Comparison of ENCODE assay signal across 9 cellular contexts in the genomic region with DNA sequence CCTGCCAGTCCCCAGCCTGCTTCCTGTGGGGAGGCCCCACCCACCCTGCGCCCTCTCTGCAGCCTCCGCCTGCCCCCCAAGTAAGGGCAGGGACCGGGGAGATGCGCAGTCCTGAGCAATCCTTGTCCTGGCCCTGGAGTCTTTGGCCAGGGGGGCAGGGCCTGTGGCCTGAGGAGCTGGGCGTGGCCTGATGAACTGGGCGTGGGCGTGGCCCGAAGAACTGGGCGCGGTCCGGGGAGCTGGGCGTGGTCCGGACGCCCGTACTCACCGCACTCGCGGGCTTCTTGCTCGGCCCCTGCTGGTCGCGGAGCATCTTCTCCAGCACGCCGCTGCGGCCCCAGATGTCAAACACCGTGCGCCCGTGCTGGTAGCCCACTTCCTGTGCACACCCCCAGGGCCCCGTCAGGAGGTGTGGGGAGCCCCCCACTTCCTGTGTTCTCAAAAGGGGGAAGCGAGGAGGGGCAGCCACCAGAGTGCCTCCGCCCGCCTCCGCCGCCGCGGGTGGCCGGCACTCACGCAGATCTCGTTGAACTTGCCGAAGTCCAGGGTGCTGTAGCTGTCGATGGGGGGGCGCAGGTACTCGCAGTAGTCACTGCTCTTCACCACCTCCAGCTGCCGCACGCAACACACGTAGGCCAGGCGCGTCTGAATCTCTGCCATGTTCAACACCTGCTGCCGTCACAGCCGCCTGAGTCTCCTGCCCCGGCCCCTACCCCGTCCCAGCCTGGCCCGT. TPM values are rescaled to one million over a fixed set of nuclear protein-coding genes. Genes with fewer than 3 reads are reported as not detected.
DNase-seq lines count a peak whose midpoint lies in the region; ATAC-seq and TF ChIP-seq lines count a peak whose summit lies in the region.
"Had no signal": no experiment of that assay in that cellular context is flagged by ENCODE, and none has a peak within 500 bp of the region (broad histone marks: within the 10 kb centered on the region; RNA-seq: fewer than 3 reads in every experiment).

No MANE protein-coding gene starts in this region.

- H3K9me3 ChIP-seq in HUES48 (ENCODE audit: control insufficient read depth, insufficient read depth, low read length) (no peaks in the 10 kb centered on the region), cardiac muscle cell (ENCODE audit: low read depth) (no peaks in the 10 kb centered on the region), MG63 (no peaks in the 10 kb centered on the region)

- H3K9ac ChIP-seq in HUES48 (ENCODE audit: low read depth, low read length): no peak overlapping the region

- H3K27me3 ChIP-seq in HUES48 (ENCODE audit: control insufficient read depth, insufficient read depth, low read length) (peaks cover 15% of the 10 kb centered on the region), cardiac muscle cell (peaks cover 18% of the 10 kb centered on the region), MG63 (no peaks in the 10 kb centered on the region)

- peak; percentile 54 for TF ChIP-seq POLR2A in GM19099 (IDR thresholded peaks at IDR 0.05; ENCODE audit: extremely low read depth, insufficient read length, low read depth)

- DNase-seq in activated CD8-positive, alpha-beta memory T cell treated with anti-CD3 and anti-CD28 coated beads, Interleukin-2, amount 50 U/mL, for 1 hour (ENCODE audit: extremely low read depth): peak; percentile 81
- DNase-seq in cardiac muscle cell (ENCODE audit: low read depth in 1 of 2, low spot score in 1 of 2) (peak; percentile 59 to 76), MG63 (no peak), DMS153 treated with DMSO at 0.1 percent for 48 hours (lab: John Stamatoyannopoulos, UW; ENCODE audit: unreplicated experiment) (no peak)
- peak; percentile 59 to 62 for DNase-seq in stimulated activated CD4-positive, alpha-beta T cell treated with anti-CD3 and anti-CD28 coated beads, Interleukin-4, amount 100 ng/mL, for 4 hours

- no peaks in the 10 kb centered on the region for H3K4me1 ChIP-seq in HUES48 (ENCODE audit: control insufficient read depth, insufficient read depth, low read length)
- H3K4me1 ChIP-seq in cardiac muscle cell (ENCODE audit: low read depth): peaks cover 6% of the 10 kb centered on the region

- H3K36me3 ChIP-seq in HUES48 (ENCODE audit: control insufficient read depth, insufficient read depth, low read length) (peaks cover 7% of the 10 kb centered on the region; the same call in 1 of the 2 replicates), cardiac muscle cell (no peaks in the 10 kb centered on the region), MG63 (peaks cover 4% of the 10 kb centered on the region)

- no peak for ATAC-seq in HG03039 (IDR thresholded peaks at IDR 0.05; ENCODE audit: unreplicated experiment)

- H3K4me3 ChIP-seq in HUES48 (ENCODE audit: low read depth, low read length) (peak overlapping the region; percentile 50), cardiac muscle cell (no peak overlapping the region), MG63 (no peak overlapping the region)

- peak; percentile 21 for TF ChIP-seq CTCF in cardiac muscle cell (IDR thresholded peaks at IDR 0.05; ENCODE audit: low read depth, low read length)

- no peak overlapping the region for H3K27ac ChIP-seq in HUES48 (ENCODE audit: low read depth, low read length)
- H3K27ac ChIP-seq in cardiac muscle cell: no peak overlapping the region

RNA-seq across cellular contexts. Expression of gene NSMF, which starts 2.7 kb away (rescaled TPM):
- 75.6 and 107 TPM in 2 replicates for total RNA-seq in cardiac muscle cell
- polyA plus RNA-seq in cardiac muscle cell: 73.0 and 113 TPM in 2 replicates
- 21.7 and 29.1 TPM in 2 replicates for total RNA-seq in MG63 (2014; rRNA removed; shearing (Covaris generic); ENCODE audit: low replicate concordance)

RNA-seq across cellular contexts. Expression of gene ENTPD8, which starts 20.7 kb away (rescaled TPM):
- 0.51 and 0.56 TPM in 2 replicates for total RNA-seq in cardiac muscle cell
- polyA plus RNA-seq in cardiac muscle cell: 0.15 and 1.7 TPM in 2 replicates
- total RNA-seq in MG63 (2014; rRNA removed; shearing (Covaris generic); ENCODE audit: low replicate concordance): not detected in 2 replicates
- total RNA-seq: subcutaneous adipose tissue had no signal

RNA-seq across cellular contexts. Expression of gene NOXA1, which starts 38.6 kb away (rescaled TPM):
- total RNA-seq in cardiac muscle cell: 6.8 and 12.0 TPM in 2 replicates
- polyA plus RNA-seq in cardiac muscle cell: 8.1 and 14.9 TPM in 2 replicates
- not detected in 2 replicates for total RNA-seq in MG63 (2014; rRNA removed; shearing (Covaris generic); ENCODE audit: low replicate concordance)

RNA-seq across cellular contexts. Expression of gene EXD3, which starts 38.9 kb away (rescaled TPM):
- 14.3 and 72.1 TPM in 2 replicates for total RNA-seq in cardiac muscle cell
- polyA plus RNA-seq in cardiac muscle cell: 32.3 and 52.4 TPM in 2 replicates
- total RNA-seq in MG63 (2014; rRNA removed; shearing (Covaris generic); ENCODE audit: low replicate concordance): 1.2 TPM in 2 replicates

Comparison
In these comparisons a context has a peak if more than half of its experiments do, and no peak if none do; other contexts are left out.
1. DNase-seq: peak in activated CD8-positive, alpha-beta memory T cell treated with anti-CD3 and anti-CD28 coated beads, Interleukin-2, amount 50 U/mL, for 1 hour (single experiment), cardiac muscle cell (2 of 2) and stimulated activated CD4-positive, alpha-beta T cell treated with anti-CD3 and anti-CD28 coated beads, Interleukin-4, amount 100 ng/mL, for 4 hours (2 of 2); none in MG63 (single experiment) and DMS153 treated with DMSO at 0.1 percent for 48 hours (single experiment).